In genomic region chr13:95541308-95541707, GRCh38 we compare ENCODE assay signal across 18 cellular contexts. TPM values are rescaled to one million over a fixed set of nuclear protein-coding genes. Genes with fewer than 3 reads are reported as not detected.
DNase-seq lines count a peak whose midpoint lies in the region; ATAC-seq and TF ChIP-seq lines count a peak whose summit lies in the region.
"Had no signal": no experiment of that assay in that cellular context is flagged by ENCODE, and none has a peak within 500 bp of the region (broad histone marks: within the 10 kb centered on the region; RNA-seq: fewer than 3 reads in every experiment).

No MANE protein-coding gene starts in this region.

- H3K9me3 ChIP-seq in left ventricle myocardium inferior (replicated peaks) (no peaks in the 10 kb centered on the region), right cardiac atrium (ENCODE audit: control insufficient read depth, low read length) (no peaks in the 10 kb centered on the region), Peyer's patch (no peaks in the 10 kb centered on the region), colonic mucosa (no peaks in the 10 kb centered on the region)
- H3K9me3 ChIP-seq: A549, HAP-1 had no signal

- ATAC-seq in right cardiac atrium (no peak), WTC11 (no peak), GM19397 (IDR thresholded peaks at IDR 0.05; ENCODE audit: unreplicated experiment) (no peak)

- H3K27ac ChIP-seq in left ventricle myocardium inferior (replicated peaks), result peak overlapping the region; percentile 66
- no peak overlapping the region for H3K27ac ChIP-seq in right cardiac atrium (ENCODE audit: low read length)
- H3K27ac ChIP-seq in Peyer's patch, result no peak overlapping the region
- no peak overlapping the region for H3K27ac ChIP-seq in colonic mucosa
- H3K27ac ChIP-seq: A549, RWPE1 had no signal

- intact Hi-C loops in left ventricle myocardium inferior (cut with micrococcal nuclease), result no loop called here
- intact Hi-C loops in right cardiac atrium (cut with DNase I), result no loop called here
- intact Hi-C loops in colonic mucosa (cut with DNase I), result no loop called here

- H3K36me3 Mint-ChIP-seq in WTC11 (no peaks in the 10 kb centered on the region), nephron progenitor cell (ENCODE audit: low read depth) (no peaks in the 10 kb centered on the region)
- H3K36me3 Mint-ChIP-seq: CD4-positive, alpha-beta memory T cell had no signal

- no peak overlapping the region for H3K9ac ChIP-seq in colonic mucosa (ENCODE audit: low read depth in 2 of 2, low read length in 2 of 2)

- 62% methylated on average over 2 of the region's 2 CpGs for WGBS in right cardiac atrium

- DNase-seq in left ventricle myocardium inferior (no peak), right cardiac atrium (no peak), WTC11 (ENCODE audit: low spot score) (no peak), nephron progenitor cell (no peak), Peyer's patch (no peak), ACHN (no peak), colonic mucosa (no peak)
- DNase-seq: CD4-positive, alpha-beta memory T cell; Kasumi-1; NCI-H1048; NCI-H2107; NCI-H526; OCI-M1 had no signal

- H3K4me1 Mint-ChIP-seq in WTC11, result peaks cover 20% of the 10 kb centered on the region
- H3K4me1 Mint-ChIP-seq in nephron progenitor cell, result peaks cover 17% of the 10 kb centered on the region

- no peak for TF ChIP-seq POLR2A in Peyer's patch (IDR thresholded peaks at IDR 0.05)

- H3K4me1 ChIP-seq in left ventricle myocardium inferior (peaks cover 22% of the 10 kb centered on the region), right cardiac atrium (ENCODE audit: control insufficient read depth, insufficient read depth, low read length) (no peaks in the 10 kb centered on the region), Peyer's patch (no peaks in the 10 kb centered on the region), colonic mucosa (no peaks in the 10 kb centered on the region)

- no peak for TF ChIP-seq CTCF in left ventricle myocardium inferior (IDR thresholded peaks at IDR 0.05; ENCODE audit: borderline replicate concordance)
- no peak for TF ChIP-seq CTCF in WTC11 (IDR thresholded peaks at IDR 0.05)
- TF ChIP-seq CTCF in nephron progenitor cell (IDR thresholded peaks at IDR 0.05), result no peak
- no peak for TF ChIP-seq CTCF in Peyer's patch (IDR thresholded peaks at IDR 0.05)
- TF ChIP-seq CTCF in colonic mucosa (IDR thresholded peaks at IDR 0.05), result no peak

- CTCF ChIA-PET in WTC11 (lab: Charles Lee), result interaction anchor here (1.0 to 1.7 kb wide), 2 partner anchors 11 to 137 kb away, joined by 4 to 11 read pairs; partner anchors contain the start of gene CLDN10

- peaks cover 13% of the 10 kb centered on the region for H3K27me3 ChIP-seq in left ventricle myocardium inferior (ENCODE audit: low read depth)
- H3K27me3 ChIP-seq in right cardiac atrium (ENCODE audit: control insufficient read depth, insufficient read depth), result no peaks in the 10 kb centered on the region
- no peaks in the 10 kb centered on the region for H3K27me3 ChIP-seq in Peyer's patch
- no peaks in the 10 kb centered on the region for H3K27me3 ChIP-seq in colonic mucosa

- H3K4me3 Mint-ChIP-seq in WTC11 (no peak overlapping the region), nephron progenitor cell (no peak overlapping the region)
- H3K4me3 Mint-ChIP-seq: CD4-positive, alpha-beta memory T cell had no signal

- no peaks in the 10 kb centered on the region for H3K9me3 Mint-ChIP-seq in WTC11
- H3K9me3 Mint-ChIP-seq in nephron progenitor cell, result no peaks in the 10 kb centered on the region
- H3K9me3 Mint-ChIP-seq: CD4-positive, alpha-beta memory T cell had no signal

- POLR2A ChIA-PET in WTC11 (lab: Charles Lee), result no interaction called here

- H3K4me3 ChIP-seq in left ventricle myocardium inferior (no peak overlapping the region), right cardiac atrium (ENCODE audit: low read length) (no peak overlapping the region), Peyer's patch (no peak overlapping the region), colonic mucosa (no peak overlapping the region)
- H3K4me3 ChIP-seq: A549, HAP-1 had no signal

- H3K36me3 ChIP-seq in left ventricle myocardium inferior, result no peaks in the 10 kb centered on the region
- no peaks in the 10 kb centered on the region for H3K36me3 ChIP-seq in Peyer's patch
- no peaks in the 10 kb centered on the region for H3K36me3 ChIP-seq in colonic mucosa
- H3K36me3 ChIP-seq: HAP-1 had no signal

- in situ Hi-C loops in ACHN (cut with HindIII; ENCODE audit: low pct_ligation_motif_present, low pct_unique_long_range_greater_than_20kb, low sequenced_read_pairs), result no loop called here

- H3K27ac Mint-ChIP-seq in WTC11 (peak overlapping the region; percentile 30; the same call in 1 of the 2 replicates), nephron progenitor cell (peak overlapping the region; percentile 83)
- H3K27ac Mint-ChIP-seq: CD4-positive, alpha-beta memory T cell had no signal

- no peaks in the 10 kb centered on the region for H3K27me3 Mint-ChIP-seq in WTC11 (ENCODE audit: low read depth)
- peaks cover 10% of the 10 kb centered on the region for H3K27me3 Mint-ChIP-seq in nephron progenitor cell (ENCODE audit: low read depth, poor library complexity)

TF ChIP-seq in WTC11, 78 proteins besides CTCF, POLR2A, EP300 and RAD21:
- TF ChIP-seq CBFB (CRISPR knock-in tag; IDR thresholded peaks at IDR 0.05; ENCODE audit: low read depth) (no peak), ZNF512 (CRISPR knock-in tag; IDR thresholded peaks at IDR 0.05; ENCODE audit: borderline replicate concordance) (no peak), SOX15 (CRISPR knock-in tag; IDR thresholded peaks at IDR 0.05) (no peak), PRDM15 (CRISPR knock-in tag; IDR thresholded peaks at IDR 0.05) (no peak), ZNF263 (CRISPR knock-in tag; IDR thresholded peaks at IDR 0.05; ENCODE audit: low read depth) (no peak), NFATC4 (CRISPR knock-in tag; IDR thresholded peaks at IDR 0.05) (no peak), JAZF1 (CRISPR knock-in tag; IDR thresholded peaks at IDR 0.05) (no peak)

RNA-seq across cellular contexts. Expression of gene CLDN10, which starts 11.2 kb away (rescaled TPM):
- total RNA-seq in left ventricle myocardium inferior (not detected), right cardiac atrium (under 1 TPM in 1 of 4 donors, not detected in 3; 0.82 TPM), WTC11 (2021) (24.7 to 29.6 TPM (median 29.5 TPM) in 3 replicates), Peyer's patch (under 1 TPM in 1 of 4 donors, not detected in 3; 0.57 TPM), colonic mucosa (under 1 TPM; 0.27 to 0.64 TPM)
- 0.50 TPM for polyA plus RNA-seq in right cardiac atrium
- total RNA-seq: CD4-positive, alpha-beta memory T cell; Daoy had no signal
- polyA plus RNA-seq: CD4-positive, alpha-beta memory T cell had no signal

Comparison
In these comparisons a context has a peak if more than half of its experiments do, and no peak if none do; other contexts are left out.
1. RNA of gene CLDN10, which starts 11.2 kb away (total RNA-seq): 24.7 to 29.6 TPM in WTC11; 0.27 to 0.64 TPM in colonic mucosa, not detected in left ventricle myocardium inferior (single experiment), 0.82 TPM in right cardiac atrium and 0.57 TPM in Peyer's patch; every median in the first group is over 10 times any median in the second.